16 cellular contexts compared by ENCODE assay signal in genomic region chr18:42801706-42802105, GRCh38.
"Had no signal": no experiment of that assay in that cellular context is flagged by ENCODE, and none has a peak within 500 bp of the region (broad histone marks: within the 10 kb centered on the region; RNA-seq: fewer than 3 reads in every experiment).

No MANE protein-coding gene starts in this region.

- H3K4me3 ChIP-seq: esophagus squamous epithelium, hepatocyte, spleen, tibial nerve, vagina had no signal

- H2AFZ ChIP-seq: hepatocyte had no signal

- H3K4me1 ChIP-seq: esophagus squamous epithelium, spleen, tibial nerve had no signal

- H3K27me3 ChIP-seq: esophagus squamous epithelium, hepatocyte, neutrophil, spleen, tibial nerve, vagina had no signal

- H3K9me3 ChIP-seq: esophagus squamous epithelium, neutrophil, spleen, tibial nerve, vagina had no signal

- ATAC-seq: activated CD8-positive, alpha-beta memory T cell treated with anti-CD3 and anti-CD28 coated beads, Interleukin-2, amount 10 ng/mL, durations not matched to agents 7 days and 5 days; stimulated activated naive B cell treated with anti-CD40 and anti-IgM and Interleukin-4, amounts not matched to agents 10 μg/mL and 1 μg/mL and 100 μg/mL, for 72 hours had no signal

- H3K36me3 ChIP-seq: esophagus squamous epithelium, neutrophil, spleen, tibial nerve, vagina had no signal

- H3K4me2 ChIP-seq: hepatocyte had no signal

- H3K27ac ChIP-seq: esophagus squamous epithelium, hepatocyte, neutrophil, spleen, tibial nerve, vagina had no signal

- DNase-seq: activated CD4-positive, alpha-beta T cell treated with anti-CD3 and anti-CD28 coated beads for 1 hour; activated CD4-positive, alpha-beta T cell treated with anti-CD3 and anti-CD28 coated beads, Interleukin-2, amount 50 U/mL, for 48 hours; activated CD8-positive, alpha-beta memory T cell treated with anti-CD3 and anti-CD28 coated beads, Interleukin-2, amount 10 ng/mL, durations not matched to agents 7 days and 5 days; activated effector memory CD4-positive, alpha-beta T cell treated with Interleukin-2 at 50 U/mL for 16 hours; activated T-cell treated with anti-CD3 and anti-CD28 coated beads, Interleukin-2, amount 50 U/mL, for 24 hours; amniotic stem cell; esophagus squamous epithelium; posterior cingulate gyrus; spleen; stimulated activated CD4-positive, alpha-beta T cell treated with anti-CD3 and anti-CD28 coated beads, Interleukin-1b, Interleukin-23, amount 100 ng/mL, for 48 hours; stimulated activated naive B cell treated with anti-CD40 and anti-IgM and Interleukin-4, amounts not matched to agents 10 μg/mL and 1 μg/mL and 100 μg/mL, for 72 hours; T1000 had no signal
